Comparison of ENCODE assay signal across 10 cellular contexts in the genomic region with DNA sequence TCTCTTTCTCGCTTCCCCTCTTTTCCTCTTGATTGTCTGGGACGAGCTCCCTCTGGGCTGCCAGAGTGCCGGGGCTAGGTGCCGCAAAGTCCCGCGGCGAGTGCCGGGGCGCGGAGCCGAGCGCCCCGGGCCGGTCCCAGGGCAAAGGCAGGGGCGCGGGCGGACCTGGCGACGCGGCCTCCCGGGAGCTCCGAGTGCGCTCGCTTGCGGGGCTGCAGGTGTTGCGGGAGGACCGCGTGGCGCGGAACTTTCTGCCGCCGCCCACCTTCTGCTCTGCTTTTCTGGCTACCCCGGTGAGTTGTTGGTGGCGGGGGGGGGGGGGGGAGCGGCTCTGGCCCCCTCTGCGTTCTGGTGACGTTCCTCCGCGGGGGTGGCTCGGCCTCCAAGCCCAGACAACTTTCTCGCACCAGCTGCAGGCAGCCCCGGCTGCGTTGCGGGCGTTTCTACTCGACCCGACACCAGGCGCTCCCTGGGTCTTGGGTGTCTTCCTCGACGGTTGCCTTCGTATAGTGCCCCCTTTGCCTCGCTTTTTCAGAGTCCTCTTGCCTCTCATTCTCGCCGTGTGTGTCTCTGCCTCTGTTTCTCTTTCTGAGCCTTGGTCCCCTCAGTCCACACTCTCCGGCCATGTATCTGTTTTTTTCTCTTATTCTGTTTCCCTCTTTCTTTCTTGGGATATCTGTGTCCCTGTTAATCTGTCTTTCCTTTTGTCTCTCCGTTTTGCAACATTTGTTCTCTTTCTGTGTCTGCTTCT. TPM values are rescaled to one million over a fixed set of nuclear protein-coding genes. Genes with fewer than 3 reads are reported as not detected.
DNase-seq lines count a peak whose midpoint lies in the region; ATAC-seq lines count a peak whose summit lies in the region.
"Had no signal": no experiment of that assay in that cellular context is flagged by ENCODE, and none has a peak within 500 bp of the region (broad histone marks: within the 10 kb centered on the region; RNA-seq: fewer than 3 reads in every experiment).

No MANE protein-coding gene starts in this region.

- H3K27me3 Mint-ChIP-seq in activated T-helper 1 cell treated with anti-CD3 and anti-CD28 coated beads, Interleukin-12 subunit alpha, Interleukin-12 subunit beta, Interleukin-2, Interleukin-4 antibody, amounts not matched to agents 30 ng/mL and 10 ng/mL and 1 ng/mL, durations not matched to agents 14 hours and 24 hours and 36 hours (ENCODE audit: insufficient read depth) = peaks cover 14% of the 10 kb centered on the region
- peaks cover 33% of the 10 kb centered on the region for H3K27me3 Mint-ChIP-seq in stimulated activated naive CD8-positive, alpha-beta T cell treated with anti-CD3 and anti-CD28 coated beads, Interleukin-15, amount 100 ng/mL, for 72 hours

- H3K36me3 Mint-ChIP-seq in activated T-helper 1 cell treated with anti-CD3 and anti-CD28 coated beads, Interleukin-12 subunit alpha, Interleukin-12 subunit beta, Interleukin-2, Interleukin-4 antibody, amounts not matched to agents 30 ng/mL and 10 ng/mL and 1 ng/mL, durations not matched to agents 14 hours and 24 hours and 36 hours (ENCODE audit: low read depth) = peaks cover 1% of the 10 kb centered on the region

- ATAC-seq in stimulated activated naive CD8-positive, alpha-beta T cell treated with anti-CD3 and anti-CD28 coated beads, Interleukin-15, amount 100 ng/mL, for 72 hours = no peak
- no peak for ATAC-seq in HG02642 (IDR thresholded peaks at IDR 0.05; ENCODE audit: poor library complexity, unreplicated experiment)
- ATAC-seq: stimulated activated naive B cell treated with anti-CD40 and anti-IgM and Interleukin-4, amounts not matched to agents 10 μg/mL and 1 μg/mL and 100 μg/mL, for 72 hours had no signal

- H3K4me3 Mint-ChIP-seq in activated T-helper 1 cell treated with anti-CD3 and anti-CD28 coated beads, Interleukin-12 subunit alpha, Interleukin-12 subunit beta, Interleukin-2, Interleukin-4 antibody, amounts not matched to agents 30 ng/mL and 10 ng/mL and 1 ng/mL, durations not matched to agents 14 hours and 24 hours and 36 hours = no peak overlapping the region
- peak overlapping the region; percentile 38 to 47 for H3K4me3 Mint-ChIP-seq in stimulated activated naive CD8-positive, alpha-beta T cell treated with anti-CD3 and anti-CD28 coated beads, Interleukin-15, amount 100 ng/mL, for 72 hours

- DNase-seq in NCI-H2171 treated with DMSO at 0.1 percent for 48 hours (lab: John Stamatoyannopoulos, UW) (peak; percentile 46), NCI-H2171 (lab: John Stamatoyannopoulos, UW) (no peak), iPS-NIHi7 (ENCODE audit: extremely low spot score) (peak; percentile 10), NCI-H226 (no peak)
- no peak for DNase-seq in activated T-helper 1 cell treated with anti-CD3 and anti-CD28 coated beads, Interleukin-12 subunit alpha, Interleukin-12 subunit beta, Interleukin-2, Interleukin-4 antibody, amounts not matched to agents 30 ng/mL and 10 ng/mL and 1 ng/mL, durations not matched to agents 14 hours and 24 hours and 36 hours (ENCODE audit: low spot score)
- no peak for DNase-seq in stimulated activated naive CD8-positive, alpha-beta T cell treated with anti-CD3 and anti-CD28 coated beads, Interleukin-15, amount 100 ng/mL, for 72 hours
- DNase-seq in stimulated activated CD4-positive, alpha-beta T cell treated with anti-CD3 and anti-CD28 coated beads, Interleukin-1b, Interleukin-23, amount 100 ng/mL, for 48 hours = no peak
- DNase-seq: amniotic stem cell; stimulated activated naive B cell treated with anti-CD40 and anti-IgM and Interleukin-4, amounts not matched to agents 10 μg/mL and 1 μg/mL and 100 μg/mL, for 72 hours had no signal

- H3K9me3 Mint-ChIP-seq in activated T-helper 1 cell treated with anti-CD3 and anti-CD28 coated beads, Interleukin-12 subunit alpha, Interleukin-12 subunit beta, Interleukin-2, Interleukin-4 antibody, amounts not matched to agents 30 ng/mL and 10 ng/mL and 1 ng/mL, durations not matched to agents 14 hours and 24 hours and 36 hours = no peaks in the 10 kb centered on the region
- peaks cover 0 to 5% of the 10 kb centered on the region in 2 donors for H3K9me3 Mint-ChIP-seq in stimulated activated naive CD8-positive, alpha-beta T cell treated with anti-CD3 and anti-CD28 coated beads, Interleukin-15, amount 100 ng/mL, for 72 hours

- peak overlapping the region; percentile 62 for H3K27ac Mint-ChIP-seq in activated T-helper 1 cell treated with anti-CD3 and anti-CD28 coated beads, Interleukin-12 subunit alpha, Interleukin-12 subunit beta, Interleukin-2, Interleukin-4 antibody, amounts not matched to agents 30 ng/mL and 10 ng/mL and 1 ng/mL, durations not matched to agents 14 hours and 24 hours and 36 hours
- no peak overlapping the region for H3K27ac Mint-ChIP-seq in stimulated activated naive CD8-positive, alpha-beta T cell treated with anti-CD3 and anti-CD28 coated beads, Interleukin-15, amount 100 ng/mL, for 72 hours
- H3K27ac Mint-ChIP-seq: stimulated activated naive B cell treated with anti-CD40 and anti-IgM and Interleukin-4, amounts not matched to agents 10 μg/mL and 1 μg/mL and 100 μg/mL, for 72 hours had no signal

- intact Hi-C loops in activated T-helper 1 cell treated with anti-CD3 and anti-CD28 coated beads, Interleukin-12 subunit alpha, Interleukin-12 subunit beta, Interleukin-2, Interleukin-4 antibody, amounts not matched to agents 30 ng/mL and 10 ng/mL and 1 ng/mL, durations not matched to agents 14 hours and 24 hours and 36 hours (cut with micrococcal nuclease) = loop anchor here (5.0 kb wide), 1 partner anchor 395 kb away; the partner anchor contains the start of gene RPRM

- no peaks in the 10 kb centered on the region for H3K4me1 Mint-ChIP-seq in activated T-helper 1 cell treated with anti-CD3 and anti-CD28 coated beads, Interleukin-12 subunit alpha, Interleukin-12 subunit beta, Interleukin-2, Interleukin-4 antibody, amounts not matched to agents 30 ng/mL and 10 ng/mL and 1 ng/mL, durations not matched to agents 14 hours and 24 hours and 36 hours (ENCODE audit: low read depth)
- peaks cover 7% of the 10 kb centered on the region for H3K4me1 Mint-ChIP-seq in stimulated activated naive CD8-positive, alpha-beta T cell treated with anti-CD3 and anti-CD28 coated beads, Interleukin-15, amount 100 ng/mL, for 72 hours

RNA-seq across cellular contexts. Expression of gene GALNT13, which starts 0.8 kb away (rescaled TPM):
- not detected in 2 replicates for total RNA-seq in activated T-helper 1 cell treated with anti-CD3 and anti-CD28 coated beads, Interleukin-12 subunit alpha, Interleukin-12 subunit beta, Interleukin-2, Interleukin-4 antibody, amounts not matched to agents 30 ng/mL and 10 ng/mL and 1 ng/mL, durations not matched to agents 14 hours and 24 hours and 36 hours

Comparison
In these comparisons a context has a peak if more than half of its experiments do, and no peak if none do; other contexts are left out.
1. DNase-seq: peak in NCI-H2171 treated with DMSO at 0.1 percent for 48 hours (single experiment) and iPS-NIHi7 (single experiment); none in NCI-H2171 (single experiment), activated T-helper 1 cell treated with anti-CD3 and anti-CD28 coated beads, Interleukin-12 subunit alpha, Interleukin-12 subunit beta, Interleukin-2, Interleukin-4 antibody, amounts not matched to agents 30 ng/mL and 10 ng/mL and 1 ng/mL, durations not matched to agents 14 hours and 24 hours and 36 hours (single experiment), stimulated activated naive CD8-positive, alpha-beta T cell treated with anti-CD3 and anti-CD28 coated beads, Interleukin-15, amount 100 ng/mL, for 72 hours (0 of 2), NCI-H226 (single experiment) and stimulated activated CD4-positive, alpha-beta T cell treated with anti-CD3 and anti-CD28 coated beads, Interleukin-1b, Interleukin-23, amount 100 ng/mL, for 48 hours (single experiment).